ENCODE assay signal across 14 cellular contexts in the genomic region with DNA sequence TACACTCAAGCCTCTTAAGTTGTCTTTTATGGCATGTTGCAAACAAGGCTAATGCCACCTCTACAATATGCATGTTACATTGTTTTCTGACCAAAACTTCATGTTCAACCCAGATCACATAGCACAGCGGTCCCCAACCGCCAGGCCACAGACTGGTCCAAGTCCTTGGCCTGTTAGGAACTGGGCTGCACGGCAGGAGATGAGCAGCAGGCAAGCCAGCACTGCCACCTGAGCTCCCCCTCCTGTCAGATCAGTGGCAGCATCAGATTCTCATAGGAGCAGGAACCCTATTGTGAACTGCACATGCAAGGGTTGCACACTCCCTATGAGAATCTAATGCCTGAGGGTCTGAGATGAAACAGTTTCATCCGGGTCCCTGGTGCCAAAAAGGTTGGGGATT.
DNase-seq lines count a peak whose midpoint lies in the region; ATAC-seq and TF ChIP-seq lines count a peak whose summit lies in the region.
"Had no signal": no experiment of that assay in that cellular context is flagged by ENCODE, and none has a peak within 500 bp of the region (broad histone marks: within the 10 kb centered on the region; RNA-seq: fewer than 3 reads in every experiment).

No MANE protein-coding gene starts in this region.

- H3K4me1 Mint-ChIP-seq in Caco-2 (ENCODE audit: low read depth, unreplicated experiment) = no peaks in the 10 kb centered on the region
- H3K4me1 Mint-ChIP-seq in activated naive CD4-positive, alpha-beta T cell treated with anti-CD3 and anti-CD28 coated beads for 36 hours (ENCODE audit: low read depth) = no peaks in the 10 kb centered on the region

- DNase-seq in Caco-2 (peak in 1 of 2 experiments; percentile 26), RWPE2 (ENCODE audit: low spot score) (no peak), hepatocyte (ENCODE audit: low spot score) (peak; percentile 12), nucleus accumbens (lab: John Stamatoyannopoulos, UW) (no peak), NCI-H2196 (lab: John Stamatoyannopoulos, UW; ENCODE audit: unreplicated experiment) (no peak)
- DNase-seq in stimulated activated CD4-positive, alpha-beta T cell treated with anti-CD3 and anti-CD28 coated beads, Interleukin-2, amount 100 ng/mL, for 24 hours = no peak
- DNase-seq in activated naive CD4-positive, alpha-beta T cell treated with anti-CD3 and anti-CD28 coated beads for 36 hours = no peak
- DNase-seq: activated CD8-positive, alpha-beta memory T cell treated with anti-CD3 and anti-CD28 coated beads, Interleukin-2, amount 50 U/mL, for 4 hours; adrenal gland; psoas muscle; stimulated activated CD4-positive, alpha-beta T cell treated with anti-CD3 and anti-CD28 coated beads, Interleukin-4, amount 100 ng/mL, for 24 hours had no signal

- H3K27me3 Mint-ChIP-seq in Caco-2 (ENCODE audit: insufficient read depth, unreplicated experiment) = peaks cover 5% of the 10 kb centered on the region
- peaks cover 13% of the 10 kb centered on the region for H3K27me3 Mint-ChIP-seq in activated naive CD4-positive, alpha-beta T cell treated with anti-CD3 and anti-CD28 coated beads for 36 hours (ENCODE audit: low read depth)
- H3K27me3 Mint-ChIP-seq: memory B cell had no signal

- no peak overlapping the region for H3K4me3 ChIP-seq in Caco-2 (ENCODE audit: low read depth, low read length)
- H3K4me3 ChIP-seq in GM12875 (ENCODE audit: low read depth, low read length) = no peak overlapping the region
- no peak overlapping the region for H3K4me3 ChIP-seq in RWPE2 (ENCODE audit: severe bottlenecking)
- no peak overlapping the region for H3K4me3 ChIP-seq in hepatocyte
- H3K4me3 ChIP-seq: adrenal gland, psoas muscle had no signal

- peak; percentile 64; the same call in 2 of the 3 replicates for ATAC-seq in RWPE2 (ENCODE audit: low read depth)
- ATAC-seq: psoas muscle had no signal

- peak; percentile 25 to 34 for TF ChIP-seq CTCF in Caco-2 (IDR thresholded peaks at IDR 0.05; ENCODE audit: insufficient read depth in 1 of 2, low read depth in 1 of 2, low read length in 1 of 2, severe bottlenecking in 1 of 2, unreplicated experiment in 1 of 2)
- TF ChIP-seq CTCF in GM12875 (IDR thresholded peaks at IDR 0.05; ENCODE audit: borderline replicate concordance, insufficient read depth, low read depth, low read length) = peak; percentile 10; the same call in 1 of the 2 replicates
- peak; percentile 54 for TF ChIP-seq CTCF in RWPE2 (IDR thresholded peaks at IDR 0.05; ENCODE audit: poor library complexity, severe bottlenecking)
- TF ChIP-seq CTCF in hepatocyte (IDR thresholded peaks at IDR 0.05; ENCODE audit: poor library complexity) = peak; percentile 12

- CTCF ChIA-PET in Caco-2 (lab: Charles Lee) = interaction anchor here (0.6 kb wide), 1 partner anchor 438 kb away, joined by 4 read pairs; no protein-coding TSS in a partner anchor
- CTCF ChIA-PET in activated naive CD4-positive, alpha-beta T cell treated with anti-CD3 and anti-CD28 coated beads for 36 hours (lab: Charles Lee) = no interaction called here

- no TSS peak for BruUV-seq in Caco-2 (replicated peaks; lab: Mats Ljungman, UMichigan)

- 69% methylated on average over 4 of the region's 4 CpGs for WGBS in hepatocyte (ENCODE audit: low lambda C conversion rate, missing lambda C conversion rate)

- H3K27ac Mint-ChIP-seq in Caco-2 (ENCODE audit: unreplicated experiment) = no peak overlapping the region
- H3K27ac Mint-ChIP-seq in activated naive CD4-positive, alpha-beta T cell treated with anti-CD3 and anti-CD28 coated beads for 36 hours = no peak overlapping the region
- H3K27ac Mint-ChIP-seq: memory B cell; stimulated activated naive CD8-positive, alpha-beta T cell treated with anti-CD3 and anti-CD28 coated beads, Interleukin-15, Interleukin-2, amounts not matched to agents 100 ng/mL and 50 ng/mL, for 24 hours had no signal

- H2AFZ ChIP-seq in hepatocyte = no peak overlapping the region

- no peaks in the 10 kb centered on the region for H3K36me3 ChIP-seq in Caco-2 (ENCODE audit: control insufficient read depth, insufficient read depth, low read length)
- no peaks in the 10 kb centered on the region for H3K36me3 ChIP-seq in RWPE2 (ENCODE audit: low read depth)
- no peaks in the 10 kb centered on the region for H3K36me3 ChIP-seq in hepatocyte (replicated peaks; ENCODE audit: insufficient read depth, low read depth)
- H3K36me3 ChIP-seq: adrenal gland had no signal

- H3K4me2 ChIP-seq in hepatocyte = no peak overlapping the region

- H3K4me3 Mint-ChIP-seq in Caco-2 (ENCODE audit: unreplicated experiment) = no peak overlapping the region
- no peak overlapping the region for H3K4me3 Mint-ChIP-seq in activated naive CD4-positive, alpha-beta T cell treated with anti-CD3 and anti-CD28 coated beads for 36 hours
- H3K4me3 Mint-ChIP-seq: memory B cell; stimulated activated naive CD8-positive, alpha-beta T cell treated with anti-CD3 and anti-CD28 coated beads, Interleukin-15, Interleukin-2, amounts not matched to agents 100 ng/mL and 50 ng/mL, for 24 hours had no signal

- H3K4me1 ChIP-seq in Caco-2 (no peaks in the 10 kb centered on the region), RWPE2 (ENCODE audit: insufficient read depth, poor library complexity, severe bottlenecking) (no peaks in the 10 kb centered on the region), hepatocyte (ENCODE audit: insufficient read depth) (no peaks in the 10 kb centered on the region)
- H3K4me1 ChIP-seq: psoas muscle had no signal

- POLR2A ChIA-PET in Caco-2 (lab: Charles Lee) = no interaction called here

- no peaks in the 10 kb centered on the region for H3K36me3 Mint-ChIP-seq in Caco-2 (ENCODE audit: insufficient read depth, unreplicated experiment)
- no peaks in the 10 kb centered on the region for H3K36me3 Mint-ChIP-seq in activated naive CD4-positive, alpha-beta T cell treated with anti-CD3 and anti-CD28 coated beads for 36 hours (ENCODE audit: low read depth)
- H3K36me3 Mint-ChIP-seq: memory B cell had no signal

- H4K20me1 ChIP-seq in hepatocyte (ENCODE audit: insufficient read depth, poor library complexity, severe bottlenecking) = no peaks in the 10 kb centered on the region

- H3K9me3 ChIP-seq in Caco-2 (no peaks in the 10 kb centered on the region), RWPE2 (ENCODE audit: severe bottlenecking) (no peaks in the 10 kb centered on the region), hepatocyte (ENCODE audit: low read depth) (no peaks in the 10 kb centered on the region)
- H3K9me3 ChIP-seq: adrenal gland, psoas muscle had no signal

- no peaks in the 10 kb centered on the region for H3K79me2 ChIP-seq in hepatocyte

- no peaks in the 10 kb centered on the region for H3K9me3 Mint-ChIP-seq in Caco-2 (ENCODE audit: unreplicated experiment)
- no peaks in the 10 kb centered on the region for H3K9me3 Mint-ChIP-seq in activated naive CD4-positive, alpha-beta T cell treated with anti-CD3 and anti-CD28 coated beads for 36 hours
- H3K9me3 Mint-ChIP-seq: memory B cell; stimulated activated naive CD8-positive, alpha-beta T cell treated with anti-CD3 and anti-CD28 coated beads, Interleukin-15, Interleukin-2, amounts not matched to agents 100 ng/mL and 50 ng/mL, for 24 hours had no signal

- no peak overlapping the region for H3K27ac ChIP-seq in RWPE2 (ENCODE audit: poor library complexity, severe bottlenecking)
- H3K27ac ChIP-seq in hepatocyte = no peak overlapping the region
- H3K27ac ChIP-seq: adrenal gland, psoas muscle had no signal

- H3K9me2 ChIP-seq in hepatocyte (replicated peaks; ENCODE audit: insufficient read depth) = no peaks in the 10 kb centered on the region

- intact Hi-C loops in Caco-2 (cut with micrococcal nuclease; ENCODE audit: unreplicated experiment) = loop anchor here (2.0 kb wide), 1 partner anchor 20 kb away; no protein-coding TSS in a partner anchor
- intact Hi-C loops in activated naive CD4-positive, alpha-beta T cell treated with anti-CD3 and anti-CD28 coated beads for 36 hours (cut with micrococcal nuclease) = no loop called here

- H3K27me3 ChIP-seq in Caco-2 (replicated peaks; ENCODE audit: control insufficient read depth, insufficient read depth, low read length) = no peaks in the 10 kb centered on the region; the same call in 1 of the 2 replicates
- no peaks in the 10 kb centered on the region for H3K27me3 ChIP-seq in RWPE2 (ENCODE audit: insufficient read depth, poor library complexity, severe bottlenecking)
- H3K27me3 ChIP-seq in hepatocyte = no peaks in the 10 kb centered on the region
- H3K27me3 ChIP-seq: adrenal gland had no signal
